In genomic region chr6:18883268-18883667, GRCh38 we compare ENCODE assay signal across 7 cellular contexts.
"Had no signal": no experiment of that assay in that cellular context is flagged by ENCODE, and none has a peak within 500 bp of the region (broad histone marks: within the 10 kb centered on the region; RNA-seq: fewer than 3 reads in every experiment).

No MANE protein-coding gene starts in this region.

- FAIRE-seq: H1, H54 had no signal

- ATAC-seq: GM23338 had no signal

- DNase-seq: H9, HCEC 1CT, KG1 had no signal

- H3K4me2 ChIP-seq: GM23338 had no signal

- H3K4me3 ChIP-seq: GM23338 had no signal

- H3K27ac ChIP-seq: HL-60 had no signal

- H2AFZ ChIP-seq: GM23338 had no signal
